ENCODE assay signal across 7 cellular contexts in genomic region chr6:131876545-131876944, GRCh38.
"Had no signal": no experiment of that assay in that cellular context is flagged by ENCODE, and none has a peak within 500 bp of the region (broad histone marks: within the 10 kb centered on the region; RNA-seq: fewer than 3 reads in every experiment).

No MANE protein-coding gene starts in this region.

- ATAC-seq: HepG2, K562 had no signal

- H3K27ac ChIP-seq: HL-60 had no signal

- DNase-seq: IMR-90, KBM-7, KG1 had no signal

- FAIRE-seq: HepG2, HTR-8/SVneo had no signal

- H3K4me3 ChIP-seq: K562 had no signal
